25 cellular contexts compared by ENCODE assay signal in the genomic region with DNA sequence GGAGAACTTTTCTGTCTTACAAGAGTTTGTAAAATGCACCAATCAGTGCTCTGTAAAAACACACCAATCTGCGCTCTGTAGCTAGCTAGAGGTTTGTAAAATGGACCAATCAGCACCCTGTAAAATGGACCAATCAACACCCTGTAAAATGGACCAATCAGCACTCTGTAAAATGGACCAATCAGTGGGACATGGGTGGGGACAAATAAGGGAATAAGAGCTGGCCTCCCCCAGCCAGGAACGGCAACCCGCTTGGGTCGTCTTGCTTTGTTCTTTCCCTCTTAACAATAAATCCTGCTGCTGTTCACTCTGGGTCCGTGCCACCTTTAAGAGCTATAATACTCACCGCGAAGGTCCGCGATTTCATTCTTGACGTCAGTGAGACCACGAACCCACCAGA. TPM values are rescaled to one million over a fixed set of nuclear protein-coding genes. Genes with fewer than 3 reads are reported as not detected.
DNase-seq lines count a peak whose midpoint lies in the region; ATAC-seq, FAIRE-seq and TF ChIP-seq lines count a peak whose summit lies in the region.
"Had no signal": no experiment of that assay in that cellular context is flagged by ENCODE, and none has a peak within 500 bp of the region (broad histone marks: within the 10 kb centered on the region; RNA-seq: fewer than 3 reads in every experiment).

No MANE protein-coding gene starts in this region.

- POLR2A ChIA-PET in K562 (lab: Yijun Ruan, JAX): interaction anchor here (0.7 to 1.2 kb wide), 3 partner anchors 8 to 373 kb away, joined by 3 to 6 read pairs (median 3); no protein-coding TSS in a partner anchor
- POLR2A ChIA-PET in CD8-positive, alpha-beta T cell (lab: Charles Lee): no interaction called here

- intact Hi-C loops in K562 (cut with micrococcal nuclease): no loop called here
- intact Hi-C loops in posterior vena cava (cut with DNase I): no loop called here
- intact Hi-C loops in CD8-positive, alpha-beta T cell (cut with DNase I, micrococcal nuclease): no loop called here

- H3K4me3 Mint-ChIP-seq in T-helper 17 cell (no peak overlapping the region), mesothelial cell of epicardium (no peak overlapping the region)
- H3K4me3 Mint-ChIP-seq in CD8-positive, alpha-beta T cell: no peak overlapping the region
- H3K4me3 Mint-ChIP-seq: CD14-positive monocyte; CD4-positive, alpha-beta memory T cell; CD4-positive, CD25-positive, alpha-beta regulatory T cell had no signal

- H4K20me1 ChIP-seq in K562 (replicated peaks; ENCODE audit: control insufficient read depth, insufficient read depth, low read length): no peaks in the 10 kb centered on the region
- H4K20me1 ChIP-seq: BLaER1 had no signal

- no peaks in the 10 kb centered on the region for H3K36me3 ChIP-seq in K562 (ENCODE audit: control insufficient read depth, insufficient read depth, low read length)
- no peaks in the 10 kb centered on the region for H3K36me3 ChIP-seq in CD8-positive, alpha-beta T cell (ENCODE audit: insufficient read depth, low read length)
- H3K36me3 ChIP-seq: BE2C had no signal

- H3K27ac Mint-ChIP-seq in T-helper 17 cell (peak overlapping the region; percentile 14), mesothelial cell of epicardium (no peak overlapping the region)
- H3K27ac Mint-ChIP-seq in CD8-positive, alpha-beta T cell: no peak overlapping the region
- H3K27ac Mint-ChIP-seq: CD4-positive, CD25-positive, alpha-beta regulatory T cell had no signal

- H3K4me2 ChIP-seq in K562 (ENCODE audit: insufficient read depth, low read length): no peak overlapping the region
- H3K4me2 ChIP-seq: BLaER1 had no signal

- TF ChIP-seq CTCF in K562 (IDR thresholded peaks at IDR 0.05 in 2 of 3, conservative IDR thresholded peaks at IDR 0.05 in 1 of 3; ENCODE audit: insufficient read depth in 2 of 3, low read depth in 1 of 3, low read length in 3 of 3) (no peak), mesothelial cell of epicardium (IDR thresholded peaks at IDR 0.05; ENCODE audit: unreplicated experiment) (no peak)
- TF ChIP-seq CTCF in CD8-positive, alpha-beta T cell (IDR thresholded peaks at IDR 0.05): no peak

- H3K36me3 Mint-ChIP-seq in T-helper 17 cell (ENCODE audit: low read depth): peaks cover 2% of the 10 kb centered on the region
- H3K36me3 Mint-ChIP-seq in mesothelial cell of epicardium: no peaks in the 10 kb centered on the region
- no peaks in the 10 kb centered on the region for H3K36me3 Mint-ChIP-seq in CD8-positive, alpha-beta T cell
- H3K36me3 Mint-ChIP-seq: CD14-positive monocyte; CD4-positive, alpha-beta memory T cell; CD4-positive, CD25-positive, alpha-beta regulatory T cell had no signal

- CTCF ChIA-PET in K562 (lab: Yijun Ruan, JAX; ENCODE audit: low intra/inter-chr PET ratio): no interaction called here
- CTCF ChIA-PET in CD8-positive, alpha-beta T cell (lab: Charles Lee): interaction anchor here (2.6 kb wide), 1 partner anchor 19 kb away, joined by 7 read pairs; no protein-coding TSS in a partner anchor

- ATAC-seq in T-helper 17 cell: no peak
- peak; percentile 44 for ATAC-seq in K562
- no peak for ATAC-seq in CD8-positive, alpha-beta T cell

- BruUV-seq in K562 (replicated peaks; lab: Mats Ljungman, UMichigan): no TSS peak

- in situ Hi-C loops in K562 (cut with MboI): no loop called here

- H3K79me2 ChIP-seq in K562 (ENCODE audit: control insufficient read depth, insufficient read depth, low read length): no peaks in the 10 kb centered on the region

- H3K9me3 Mint-ChIP-seq in mesothelial cell of epicardium: no peaks in the 10 kb centered on the region
- no peaks in the 10 kb centered on the region for H3K9me3 Mint-ChIP-seq in CD8-positive, alpha-beta T cell

- peaks cover 6 to 45% of the 10 kb centered on the region in 2 experiments; a peak in 4 of 5 replicates for H3K27me3 ChIP-seq in K562 (ENCODE audit: control insufficient read depth in 2 of 2, insufficient read depth in 2 of 2, low read length in 2 of 2)
- no peaks in the 10 kb centered on the region for H3K27me3 ChIP-seq in CD8-positive, alpha-beta T cell (ENCODE audit: insufficient read depth, low read length)
- H3K27me3 ChIP-seq: BE2C, BLaER1 had no signal

- TF ChIP-seq RAD21 in K562 (CRISPR knock-in tag; conservative IDR thresholded peaks at IDR 0.05 in 1 of 2, IDR thresholded peaks at IDR 0.05 in 1 of 2): no peak

- no peaks in the 10 kb centered on the region for H3K4me1 ChIP-seq in K562 (replicated peaks in 1 of 2; ENCODE audit: control insufficient read depth in 2 of 2, insufficient read depth in 2 of 2, low read length in 2 of 2)
- H3K4me1 ChIP-seq in CD8-positive, alpha-beta T cell (ENCODE audit: insufficient read depth, low read length): no peaks in the 10 kb centered on the region
- H3K4me1 ChIP-seq: BE2C, Caco-2 had no signal

- no peak for TF ChIP-seq EP300 in K562 (IDR thresholded peaks at IDR 0.05; ENCODE audit: low read length)

- no peak for DNase-seq in T-helper 17 cell
- no peak for DNase-seq in K562 (ENCODE audit: extremely low read depth in 1 of 4, low spot score in 3 of 4)
- DNase-seq in posterior vena cava (ENCODE audit: low spot score): peak; percentile 32
- DNase-seq in NCI-H69 (lab: John Stamatoyannopoulos, UW): no peak
- no peak for DNase-seq in mesothelial cell of epicardium (ENCODE audit: low spot score in 2 of 2, unreplicated experiment in 2 of 2)
- no peak for DNase-seq in CD8-positive, alpha-beta T cell
- DNase-seq: 8988T; ACHN; BE2C; C1 segment of cervical spinal cord; Caco-2; Calu3; CD4-positive, alpha-beta memory T cell; CD4-positive, CD25-positive, alpha-beta regulatory T cell; DMS79 treated with DMSO at 0.1 percent for 48 hours; GF-D8 had no signal

- H3K4me1 Mint-ChIP-seq in T-helper 17 cell: no peaks in the 10 kb centered on the region
- H3K4me1 Mint-ChIP-seq in mesothelial cell of epicardium: no peaks in the 10 kb centered on the region
- no peaks in the 10 kb centered on the region for H3K4me1 Mint-ChIP-seq in CD8-positive, alpha-beta T cell (ENCODE audit: low read depth)
- H3K4me1 Mint-ChIP-seq: CD14-positive monocyte; CD4-positive, alpha-beta memory T cell; CD4-positive, CD25-positive, alpha-beta regulatory T cell had no signal

- no peak overlapping the region for H3K27ac ChIP-seq in K562 (ENCODE audit: extremely low read depth, low read depth, low read length)
- no peak overlapping the region for H3K27ac ChIP-seq in CD8-positive, alpha-beta T cell (ENCODE audit: low read depth, low read length)
- H3K27ac ChIP-seq: BLaER1 had no signal

- no peak overlapping the region for H3K4me3 ChIP-seq in K562
- no peak overlapping the region for H3K4me3 ChIP-seq in CD8-positive, alpha-beta T cell (ENCODE audit: low read depth, low read length)
- H3K4me3 ChIP-seq: BLaER1 had no signal

- no peak for TF ChIP-seq POLR2A in K562 (conservative IDR thresholded peaks at IDR 0.05)

- peak; percentile 44 for FAIRE-seq in K562 (lab: Jason Lieb, UNC)
- FAIRE-seq: A204.1, D721Med, G401.6, GM12891, GM19239 had no signal

- no peak overlapping the region for H2AFZ ChIP-seq in K562 (ENCODE audit: low read depth, low read length)

- H3K27me3 Mint-ChIP-seq in T-helper 17 cell (peaks cover 43% of the 10 kb centered on the region), mesothelial cell of epicardium (ENCODE audit: low read depth) (peaks cover 15% of the 10 kb centered on the region)
- H3K27me3 Mint-ChIP-seq in CD8-positive, alpha-beta T cell (ENCODE audit: low read depth): peaks cover 27% of the 10 kb centered on the region

- H3K9ac ChIP-seq in K562 (ENCODE audit: insufficient read depth in 1 of 2, low read depth in 2 of 2, low read length in 2 of 2): no peak overlapping the region
- H3K9ac ChIP-seq: BLaER1 had no signal

- 15% methylated on average over 11 of the region's 11 CpGs for WGBS in K562 (ENCODE audit: insufficient coverage, low coverage, missing lambda C conversion rate)

- H3K9me1 ChIP-seq in K562 (ENCODE audit: control insufficient read depth, insufficient read depth, low read length): no peaks in the 10 kb centered on the region

- H3K9me3 ChIP-seq in T-helper 17 cell (ENCODE audit: control insufficient read depth, low read length, poor library complexity, severe bottlenecking) (no peaks in the 10 kb centered on the region), K562 (replicated peaks; ENCODE audit: control insufficient read depth, insufficient read depth, low read depth, low read length) (no peaks in the 10 kb centered on the region)
- H3K9me3 ChIP-seq in CD8-positive, alpha-beta T cell (ENCODE audit: low read length): no peaks in the 10 kb centered on the region
- H3K9me3 ChIP-seq: BE2C had no signal

RNA-seq across cellular contexts. Expression of gene KCNG4, which starts 18.5 kb away (rescaled TPM):
- total RNA-seq in T-helper 17 cell: not detected
- not detected in 2 replicates for total RNA-seq in K562 (2011; cell fraction: chromatin; rRNA removed; ENCODE audit: low replicate concordance)
- total RNA-seq in K562 (2011; cell fraction: nucleolus; rRNA removed): not detected in 2 replicates
- not detected in 2 replicates for total RNA-seq in K562 (2011; cell fraction: nucleoplasm; rRNA removed)
- not detected in 2 replicates for total RNA-seq in K562 (2014; rRNA removed)
- total RNA-seq in K562 (2014; rRNA removed; fragmentation: Illumina TruSeq; extraction: Trizol): not detected in 2 replicates
- not detected in 2 replicates for total RNA-seq in K562 (2015; rRNA removed; fragmentation: Illumina TruSeq; extraction: Trizol)
- total RNA-seq in K562 (2021): not detected in 2 replicates
- polyA plus RNA-seq in K562 (2011; rRNA removed): not detected in 2 replicates
- polyA plus RNA-seq in K562 (2011; cell fraction: cytosol; rRNA removed): not detected in 2 replicates
- not detected in 2 replicates for polyA plus RNA-seq in K562 (2011; cell fraction: nucleus; rRNA removed)
- not detected in 2 replicates for polyA plus RNA-seq in K562 (2012)
- not detected in 2 replicates for polyA plus RNA-seq in K562 (2014; fragmentation: Illumina TruSeq; extraction: Trizol)
- not detected for polyA plus RNA-seq in K562 (2014; fragmentation: Nextera tagmentation; extraction: Ambion mirVana)
- polyA plus RNA-seq in K562 (2014; rRNA removed): not detected in 2 replicates
- polyA minus RNA-seq in K562 (2011; rRNA and poly(A)+ RNA removed): not detected in 2 replicates
- not detected in 2 replicates for polyA minus RNA-seq in K562 (2011; cell fraction: cytosol; rRNA and poly(A)+ RNA removed)
- polyA minus RNA-seq in K562 (2011; cell fraction: nucleus; rRNA and poly(A)+ RNA removed): not detected in 2 replicates
- total RNA-seq in posterior vena cava: not detected
- not detected in 3 replicates for total RNA-seq in mesothelial cell of epicardium
- not detected for total RNA-seq in CD8-positive, alpha-beta T cell
- total RNA-seq: A673; Caco-2; Calu3; CD4-positive, alpha-beta memory T cell; CD4-positive, CD25-positive, alpha-beta regulatory T cell had no signal
- polyA plus RNA-seq: AG04450; CD14-positive monocyte; CD4-positive, alpha-beta memory T cell; CD4-positive, CD25-positive, alpha-beta regulatory T cell had no signal

RNA-seq across cellular contexts. Expression of gene WFDC1, which starts 36.4 kb away (rescaled TPM):
- not detected for total RNA-seq in T-helper 17 cell
- total RNA-seq in K562 (2011; cell fraction: chromatin; rRNA removed; ENCODE audit: low replicate concordance): not detected in 2 replicates
- total RNA-seq in K562 (2011; cell fraction: nucleolus; rRNA removed): not detected in 2 replicates
- total RNA-seq in K562 (2011; cell fraction: nucleoplasm; rRNA removed): not detected in 2 replicates
- total RNA-seq in K562 (2014; rRNA removed): not detected in 2 replicates
- not detected in 2 replicates for total RNA-seq in K562 (2014; rRNA removed; fragmentation: Illumina TruSeq; extraction: Trizol)
- not detected in 2 replicates for total RNA-seq in K562 (2015; rRNA removed; fragmentation: Illumina TruSeq; extraction: Trizol)
- not detected in 2 replicates for total RNA-seq in K562 (2021)
- polyA plus RNA-seq in K562 (2011; rRNA removed): not detected in 2 replicates
- not detected in 2 replicates for polyA plus RNA-seq in K562 (2011; cell fraction: cytosol; rRNA removed)
- polyA plus RNA-seq in K562 (2011; cell fraction: nucleus; rRNA removed): not detected in 2 replicates
- polyA plus RNA-seq in K562 (2012): not detected in 2 replicates
- not detected in 2 replicates for polyA plus RNA-seq in K562 (2014; fragmentation: Illumina TruSeq; extraction: Trizol)
- polyA plus RNA-seq in K562 (2014; fragmentation: Nextera tagmentation; extraction: Ambion mirVana): not detected
- polyA plus RNA-seq in K562 (2014; rRNA removed): not detected in 2 replicates
- not detected in 2 replicates for polyA minus RNA-seq in K562 (2011; rRNA and poly(A)+ RNA removed)
- polyA minus RNA-seq in K562 (2011; cell fraction: cytosol; rRNA and poly(A)+ RNA removed): not detected in 2 replicates
- not detected in 2 replicates for polyA minus RNA-seq in K562 (2011; cell fraction: nucleus; rRNA and poly(A)+ RNA removed)
- 10 to 100 TPM; 48.7 to 93.6 TPM for total RNA-seq in posterior vena cava
- 2.2 to 3.0 TPM (median 2.6 TPM) in 3 replicates for total RNA-seq in mesothelial cell of epicardium
- not detected for total RNA-seq in CD8-positive, alpha-beta T cell
- total RNA-seq: A673; Caco-2; Calu3; CD4-positive, alpha-beta memory T cell; CD4-positive, CD25-positive, alpha-beta regulatory T cell had no signal
- polyA plus RNA-seq: CD14-positive monocyte; CD4-positive, alpha-beta memory T cell; CD4-positive, CD25-positive, alpha-beta regulatory T cell had no signal

Comparison
In these comparisons a context has a peak if more than half of its experiments do, and no peak if none do; other contexts are left out.
1. RNA of gene WFDC1, which starts 36.4 kb away (total RNA-seq): 48.7 to 93.6 TPM in posterior vena cava; 2.2 to 3.0 TPM in mesothelial cell of epicardium, not detected in T-helper 17 cell, not detected in K562 and not detected in CD8-positive, alpha-beta T cell; every median in the first group is over 10 times any median in the second.